ENCODE assay signal across 8 cellular contexts in the genomic region with DNA sequence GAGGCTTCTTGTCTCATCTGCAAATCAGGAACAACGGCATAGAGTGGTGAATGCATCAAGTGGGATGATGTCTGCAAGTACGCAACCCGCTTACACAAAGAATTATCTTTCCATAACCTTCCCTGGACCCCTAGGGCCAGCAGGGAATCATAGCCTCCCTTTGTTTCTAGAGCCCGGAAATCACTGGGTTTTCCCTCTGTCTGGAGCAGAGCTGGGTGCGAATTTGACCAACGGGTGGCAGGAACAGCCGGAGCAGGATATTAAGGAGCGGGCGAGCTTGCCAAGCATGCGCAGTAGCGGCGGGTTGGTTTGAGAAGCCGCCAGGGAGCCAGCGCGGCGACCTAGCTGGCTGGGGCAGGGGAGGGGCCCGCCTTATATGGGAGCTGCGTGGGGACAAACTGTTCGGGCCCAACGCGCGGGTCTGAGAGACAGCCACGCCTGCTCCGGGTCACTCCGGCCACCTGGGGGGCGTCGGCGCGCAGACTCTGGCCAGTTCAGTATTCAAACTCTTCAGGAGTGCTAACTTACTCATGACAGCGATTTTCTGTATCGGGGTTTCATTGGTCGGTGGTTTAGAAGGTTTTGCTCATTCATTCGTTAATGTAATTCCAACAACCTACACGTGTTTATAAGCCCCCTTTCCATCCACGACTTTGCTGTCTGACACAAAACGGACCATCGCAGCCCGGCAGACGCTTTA. TPM values are rescaled to one million over a fixed set of nuclear protein-coding genes. Genes with fewer than 3 reads are reported as not detected.
DNase-seq lines count a peak whose midpoint lies in the region; TF ChIP-seq lines count a peak whose summit lies in the region.

No MANE protein-coding gene starts in this region.

- 8% methylated on average over 39 of the region's 39 CpGs for WGBS in HUES64

- TF ChIP-seq CTCF in GM20000 (IDR thresholded peaks at IDR 0.05; ENCODE audit: extremely low read depth, missing control alignments), result no peak
- TF ChIP-seq CTCF in neutrophil (IDR thresholded peaks at IDR 0.05), result no peak

- H3K4me1 ChIP-seq in HUES64 (ENCODE audit: insufficient read depth, low read length), result peaks cover 12% of the 10 kb centered on the region; the same call in 1 of the 2 replicates
- peaks cover 18 to 21% of the 10 kb centered on the region in 2 experiments for H3K4me1 ChIP-seq in neutrophil (ENCODE audit: control insufficient read depth in 1 of 2, insufficient read depth in 1 of 2, low read depth in 1 of 2, low read length in 1 of 2)
- H3K4me1 ChIP-seq in stomach smooth muscle (ENCODE audit: control insufficient read depth, insufficient read depth, low read length), result peaks cover 21% of the 10 kb centered on the region

- H3K27ac ChIP-seq in HUES64 (ENCODE audit: low read depth, low read length), result no peak overlapping the region; the same call in 1 of the 2 replicates
- no peak overlapping the region for H3K27ac ChIP-seq in neutrophil
- peak overlapping the region; percentile 74 for H3K27ac ChIP-seq in stomach smooth muscle (ENCODE audit: low read length)

- no peaks in the 10 kb centered on the region for H3K27me3 ChIP-seq in HUES64 (ENCODE audit: insufficient read depth, low read length)
- peaks cover 26% of the 10 kb centered on the region for H3K27me3 ChIP-seq in neutrophil
- no peaks in the 10 kb centered on the region for H3K27me3 ChIP-seq in stomach smooth muscle (ENCODE audit: control insufficient read depth in 1 of 2, insufficient read depth in 2 of 2, low read length in 2 of 2)

- H3K9me3 ChIP-seq in HUES64 (ENCODE audit: insufficient read depth, low read depth, low read length) (no peaks in the 10 kb centered on the region), neutrophil (no peaks in the 10 kb centered on the region), stomach smooth muscle (ENCODE audit: control insufficient read depth in 2 of 2, low read length in 2 of 2) (no peaks in the 10 kb centered on the region)

- peak; percentile 99 for DNase-seq in COLO829 (ENCODE audit: low spot score)
- DNase-seq in GM20000 (ENCODE audit: low spot score), result peak; percentile 89
- peak; percentile 98 for DNase-seq in SHP77 treated with DMSO at 0.1 percent for 48 hours (lab: John Stamatoyannopoulos, UW)
- peak; percentile 77 for DNase-seq in activated naive CD4-positive, alpha-beta T cell treated with Interleukin-2 at 50 U/mL for 16 hours
- DNase-seq in germinal center (ENCODE audit: low spot score), result peak; percentile 92

- no peaks in the 10 kb centered on the region for H3K36me3 ChIP-seq in HUES64 (ENCODE audit: insufficient read depth, low read length)
- H3K36me3 ChIP-seq in neutrophil, result no peaks in the 10 kb centered on the region
- no peaks in the 10 kb centered on the region for H3K36me3 ChIP-seq in stomach smooth muscle (ENCODE audit: control insufficient read depth in 2 of 2, insufficient read depth in 2 of 2, low read length in 2 of 2)

- H3K9ac ChIP-seq in HUES64 (ENCODE audit: low read depth, low read length) (peak overlapping the region; percentile 2; the same call in 1 of the 2 replicates), stomach smooth muscle (ENCODE audit: low read length in 2 of 2) (peak overlapping the region; percentile 59 to 83)

- H3K4me3 ChIP-seq in HUES64 (ENCODE audit: low read length) (peak overlapping the region; percentile 63), neutrophil (ENCODE audit: low read depth in 1 of 2, low read length in 1 of 2) (peak overlapping the region; percentile 55 to 59), stomach smooth muscle (ENCODE audit: low read length in 2 of 2) (peak overlapping the region; percentile 68 to 81)

RNA-seq across cellular contexts. Expression of a gene that starts 1.6 kb away (rescaled TPM):
- 5.8 TPM for polyA plus RNA-seq in HUES64 (2013, experiment 1 of 2)
- 6.5 TPM for polyA plus RNA-seq in HUES64 (2013, experiment 2 of 2)
